ENCODE assay signal across 2 cellular contexts in genomic region chr5:154878642-154879335, GRCh38.
TF ChIP-seq lines count a peak whose summit lies in the region.

No MANE protein-coding gene starts in this region.

TF ChIP-seq in GM23338, 12 proteins besides CTCF, POLR2A, EP300 and RAD21:
- no peak for TF ChIP-seq ZNF114 (CRISPR knock-in tag; IDR thresholded peaks at IDR 0.05)
- TF ChIP-seq ZNF331 (CRISPR knock-in tag; IDR thresholded peaks at IDR 0.05; ENCODE audit: low read depth): no peak
- no peak for TF ChIP-seq EZH2 (IDR thresholded peaks at IDR 0.05; ENCODE audit: low read depth, unreplicated experiment)
- no peak for TF ChIP-seq STAT1 (IDR thresholded peaks at IDR 0.05; ENCODE audit: unreplicated experiment)
- TF ChIP-seq EZH2phosphoT487 (IDR thresholded peaks at IDR 0.05; ENCODE audit: unreplicated experiment): no peak
- TF ChIP-seq ETS1 (IDR thresholded peaks at IDR 0.05): no peak
- no peak for TF ChIP-seq JUNB (IDR thresholded peaks at IDR 0.05; ENCODE audit: unreplicated experiment)
- no peak for TF ChIP-seq REST (IDR thresholded peaks at IDR 0.05; ENCODE audit: unreplicated experiment)
- TF ChIP-seq ZNF462 (CRISPR knock-in tag; IDR thresholded peaks at IDR 0.05): no peak
- no peak for TF ChIP-seq NANOG (IDR thresholded peaks at IDR 0.05; ENCODE audit: borderline replicate concordance)
- TF ChIP-seq CREB1 (CRISPR knock-in tag; IDR thresholded peaks at IDR 0.05; ENCODE audit: low read depth): no peak
- TF ChIP-seq POLR2AphosphoS5 (IDR thresholded peaks at IDR 0.05; ENCODE audit: low read depth): no peak
TF ChIP-seq in GM23338: peak in this region for 0.

TF ChIP-seq in GM12878, 131 proteins besides CTCF, POLR2A, EP300 and RAD21:
- TF ChIP-seq, protein P1, sequence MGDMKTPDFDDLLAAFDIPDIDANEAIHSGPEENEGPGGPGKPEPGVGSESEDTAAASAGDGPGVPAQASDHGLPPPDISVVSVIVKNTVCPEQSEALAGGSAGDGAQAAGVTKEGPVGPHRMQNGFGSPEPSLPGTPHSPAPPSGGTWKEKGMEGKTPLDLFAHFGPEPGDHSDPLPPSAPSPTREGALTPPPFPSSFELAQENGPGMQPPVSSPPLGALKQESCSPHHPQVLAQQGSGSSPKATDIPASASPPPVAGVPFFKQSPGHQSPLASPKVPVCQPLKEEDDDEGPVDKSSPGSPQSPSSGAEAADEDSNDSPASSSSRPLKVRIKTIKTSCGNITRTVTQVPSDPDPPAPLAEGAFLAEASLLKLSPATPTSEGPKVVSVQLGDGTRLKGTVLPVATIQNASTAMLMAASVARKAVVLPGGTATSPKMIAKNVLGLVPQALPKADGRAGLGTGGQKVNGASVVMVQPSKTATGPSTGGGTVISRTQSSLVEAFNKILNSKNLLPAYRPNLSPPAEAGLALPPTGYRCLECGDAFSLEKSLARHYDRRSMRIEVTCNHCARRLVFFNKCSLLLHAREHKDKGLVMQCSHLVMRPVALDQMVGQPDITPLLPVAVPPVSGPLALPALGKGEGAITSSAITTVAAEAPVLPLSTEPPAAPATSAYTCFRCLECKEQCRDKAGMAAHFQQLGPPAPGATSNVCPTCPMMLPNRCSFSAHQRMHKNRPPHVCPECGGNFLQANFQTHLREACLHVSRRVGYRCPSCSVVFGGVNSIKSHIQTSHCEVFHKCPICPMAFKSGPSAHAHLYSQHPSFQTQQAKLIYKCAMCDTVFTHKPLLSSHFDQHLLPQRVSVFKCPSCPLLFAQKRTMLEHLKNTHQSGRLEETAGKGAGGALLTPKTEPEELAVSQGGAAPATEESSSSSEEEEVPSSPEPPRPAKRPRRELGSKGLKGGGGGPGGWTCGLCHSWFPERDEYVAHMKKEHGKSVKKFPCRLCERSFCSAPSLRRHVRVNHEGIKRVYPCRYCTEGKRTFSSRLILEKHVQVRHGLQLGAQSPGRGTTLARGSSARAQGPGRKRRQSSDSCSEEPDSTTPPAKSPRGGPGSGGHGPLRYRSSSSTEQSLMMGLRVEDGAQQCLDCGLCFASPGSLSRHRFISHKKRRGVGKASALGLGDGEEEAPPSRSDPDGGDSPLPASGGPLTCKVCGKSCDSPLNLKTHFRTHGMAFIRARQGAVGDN (IDR thresholded peaks at IDR 0.05): no peak
- TF ChIP-seq CBX5 (IDR thresholded peaks at IDR 0.05; ENCODE audit: low read depth): peak; percentile 98
- TF ChIP-seq, protein P2, sequence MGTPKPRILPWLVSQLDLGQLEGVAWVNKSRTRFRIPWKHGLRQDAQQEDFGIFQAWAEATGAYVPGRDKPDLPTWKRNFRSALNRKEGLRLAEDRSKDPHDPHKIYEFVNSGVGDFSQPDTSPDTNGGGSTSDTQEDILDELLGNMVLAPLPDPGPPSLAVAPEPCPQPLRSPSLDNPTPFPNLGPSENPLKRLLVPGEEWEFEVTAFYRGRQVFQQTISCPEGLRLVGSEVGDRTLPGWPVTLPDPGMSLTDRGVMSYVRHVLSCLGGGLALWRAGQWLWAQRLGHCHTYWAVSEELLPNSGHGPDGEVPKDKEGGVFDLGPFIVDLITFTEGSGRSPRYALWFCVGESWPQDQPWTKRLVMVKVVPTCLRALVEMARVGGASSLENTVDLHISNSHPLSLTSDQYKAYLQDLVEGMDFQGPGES (IDR thresholded peaks at IDR 0.05): no peak
- peak; percentile 41 for TF ChIP-seq KLF5 (IDR thresholded peaks at IDR 0.05; ENCODE audit: partially characterized antibody)
